7 cellular contexts compared by ENCODE assay signal in genomic region chr13:93227906-93228801, GRCh38. TPM values are rescaled to one million over a fixed set of nuclear protein-coding genes. Genes with fewer than 3 reads are reported as not detected.
DNase-seq lines count a peak whose midpoint lies in the region; FAIRE-seq and TF ChIP-seq lines count a peak whose summit lies in the region.

No MANE protein-coding gene starts in this region.

- H3K4me3 ChIP-seq in HAP-1 (peak overlapping the region; percentile 76), bronchial epithelial cell (ENCODE audit: low read depth, low read length) (peak overlapping the region; percentile 50)

- no peak for FAIRE-seq in bronchial epithelial cell (lab: Jason Lieb, UNC)

- H3K4me1 ChIP-seq in HAP-1 = peaks cover 36% of the 10 kb centered on the region

- in situ Hi-C loops in HAP-1 (cut with MboI; ENCODE audit: low sequenced_read_pairs) = loop anchor here (25.0 kb wide), 1 partner anchor 1134 kb away; no protein-coding TSS in a partner anchor

- TF ChIP-seq CTCF in bronchial epithelial cell (IDR thresholded peaks at IDR 0.05; ENCODE audit: insufficient read depth, low read length, severe bottlenecking) = peak; percentile 58

- H3K27me3 ChIP-seq in HAP-1 (ENCODE audit: low read depth) = no peaks in the 10 kb centered on the region
- H3K27me3 ChIP-seq in bronchial epithelial cell (ENCODE audit: control insufficient read depth, insufficient read depth, low read length) = peaks cover 2% of the 10 kb centered on the region

- no peaks in the 10 kb centered on the region for H3K9me3 ChIP-seq in HAP-1

- DNase-seq in HAP-1 (ENCODE audit: low spot score in 2 of 2) = peak; percentile 87 to 94
- DNase-seq in NCI-H345 (lab: John Stamatoyannopoulos, UW) = peak; percentile 76
- DNase-seq in bronchial epithelial cell (ENCODE audit: low read depth) = peak; percentile 45
- peak; percentile 66 for DNase-seq in kidney glomerular epithelial cell (lab: John Stamatoyannopoulos, UW)
- peak; percentile 77 for DNase-seq in stromal cell of bone marrow (ENCODE audit: low read depth)
- DNase-seq in activated CD4-positive, CD25-positive, alpha-beta regulatory T cell (lab: John Stamatoyannopoulos, UW) = no peak
- DNase-seq in activated CD4-positive, alpha-beta T cell treated with anti-CD3 and anti-CD28 coated beads, Interleukin-2, amount 50 U/mL, for 48 hours = no peak

- H3K36me3 ChIP-seq in HAP-1 (replicated peaks) (no peaks in the 10 kb centered on the region), bronchial epithelial cell (ENCODE audit: control insufficient read depth, insufficient read depth, low read length) (no peaks in the 10 kb centered on the region)

RNA-seq across cellular contexts. Expression of gene GPC6, which starts 1.5 kb away (rescaled TPM):
- 0.90 and 5.5 TPM in 2 replicates for total RNA-seq in bronchial epithelial cell

Comparison
In these comparisons a context has a peak if more than half of its experiments do, and no peak if none do; other contexts are left out.
1. DNase-seq: peak in HAP-1 (2 of 2), NCI-H345 (single experiment), bronchial epithelial cell (single experiment), kidney glomerular epithelial cell (single experiment) and stromal cell of bone marrow (single experiment); none in activated CD4-positive, CD25-positive, alpha-beta regulatory T cell (0 of 4) and activated CD4-positive, alpha-beta T cell treated with anti-CD3 and anti-CD28 coated beads, Interleukin-2, amount 50 U/mL, for 48 hours (0 of 2).